In the genomic region with DNA sequence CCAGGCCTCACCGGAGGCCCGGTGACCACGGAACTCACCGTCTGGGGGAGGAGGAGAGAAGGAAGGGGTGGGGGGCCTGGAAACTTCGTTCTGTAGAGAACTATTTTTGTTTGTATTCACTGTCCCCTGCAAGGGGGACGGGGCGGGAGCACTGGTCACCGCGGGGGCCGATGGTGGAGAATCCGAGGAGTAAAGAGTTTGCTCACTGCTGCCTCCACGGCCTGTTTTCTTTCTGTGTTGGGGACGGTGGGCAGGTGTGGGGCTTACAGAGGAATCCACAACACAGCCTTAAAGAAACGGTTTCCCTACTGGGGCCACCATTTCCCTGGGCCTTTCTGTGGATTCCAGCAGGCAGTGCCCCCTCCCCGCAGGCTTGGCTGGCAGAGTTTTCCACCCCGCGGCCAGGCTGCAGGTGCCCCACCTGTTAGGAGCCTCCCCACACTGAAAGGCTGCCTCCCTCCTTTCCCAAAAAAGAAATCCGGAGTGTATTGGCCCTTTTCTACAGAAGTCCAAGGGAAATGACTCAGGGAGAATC, we compare ENCODE assay signal across 8 cellular contexts.
DNase-seq lines count a peak whose midpoint lies in the region; ATAC-seq and TF ChIP-seq lines count a peak whose summit lies in the region.

No MANE protein-coding gene starts in this region.

- H3K27me3 ChIP-seq in DOHH2 (ENCODE audit: control insufficient read depth, low read length) (peaks cover 56% of the 10 kb centered on the region), NT2/D1 (ENCODE audit: insufficient read depth, insufficient read length) (peaks cover 37% of the 10 kb centered on the region)

- peak overlapping the region; percentile 74 for H3K9ac ChIP-seq in NT2/D1 (ENCODE audit: insufficient read length, low read depth)

- H3K27ac ChIP-seq in DOHH2 (ENCODE audit: low read depth, low read length), result no peak overlapping the region

- H3K9me3 Mint-ChIP-seq in effector memory CD8-positive, alpha-beta T cell, result no peaks in the 10 kb centered on the region
- H3K9me3 Mint-ChIP-seq in osteocyte (ENCODE audit: unreplicated experiment), result no peaks in the 10 kb centered on the region

- H3F3A ChIP-seq in DOHH2 (ENCODE audit: control insufficient read depth, insufficient read depth), result no peaks in the 10 kb centered on the region

- H3K4me3 ChIP-seq in DOHH2 (ENCODE audit: low read length) (peak overlapping the region; percentile 76), NT2/D1 (ENCODE audit: insufficient read length, low read depth) (peak overlapping the region; percentile 63)

- peaks cover 10% of the 10 kb centered on the region for H3K36me3 Mint-ChIP-seq in effector memory CD8-positive, alpha-beta T cell (ENCODE audit: insufficient read depth)
- H3K36me3 Mint-ChIP-seq in osteocyte (ENCODE audit: unreplicated experiment), result no peaks in the 10 kb centered on the region

- H3K36me3 ChIP-seq in DOHH2 (ENCODE audit: control insufficient read depth, low read length) (no peaks in the 10 kb centered on the region), NT2/D1 (ENCODE audit: insufficient read depth, insufficient read length, low read length) (no peaks in the 10 kb centered on the region)

- DNase-seq in NT2/D1 (ENCODE audit: low read depth, low spot score), result no peak
- DNase-seq in effector memory CD8-positive, alpha-beta T cell, result no peak
- no peak for DNase-seq in osteocyte (ENCODE audit: extremely low spot score, unreplicated experiment)
- no peak for DNase-seq in SHP77 treated with DMSO at 0.1 percent for 48 hours (lab: John Stamatoyannopoulos, UW)
- no peak for DNase-seq in NCI-H2107 treated with DMSO at 0.1 percent for 48 hours (lab: John Stamatoyannopoulos, UW; ENCODE audit: unreplicated experiment)

- TF ChIP-seq CTCF in DOHH2 (IDR thresholded peaks at IDR 0.05; ENCODE audit: low read depth, low read length, poor library complexity, severe bottlenecking) (no peak), osteocyte (IDR thresholded peaks at IDR 0.05) (no peak)

- peaks cover 20% of the 10 kb centered on the region for H3K4me1 ChIP-seq in DOHH2 (ENCODE audit: control insufficient read depth, low read length)
- peaks cover 29% of the 10 kb centered on the region for H3K4me1 ChIP-seq in NT2/D1 (ENCODE audit: insufficient read depth, insufficient read length)

- no peak for ATAC-seq in effector memory CD8-positive, alpha-beta T cell (replicated peaks)
- ATAC-seq in HG03025 (IDR thresholded peaks at IDR 0.05; ENCODE audit: low FRiP score, unreplicated experiment) (no peak), HG03442 (IDR thresholded peaks at IDR 0.05; ENCODE audit: unreplicated experiment) (no peak)

- H3K9me2 ChIP-seq in DOHH2 (replicated peaks; ENCODE audit: control insufficient read depth, low read length), result no peaks in the 10 kb centered on the region

- H3K9me3 ChIP-seq in DOHH2 (ENCODE audit: control insufficient read depth, insufficient read depth, low read length), result no peaks in the 10 kb centered on the region
- H3K9me3 ChIP-seq in NT2/D1 (ENCODE audit: insufficient read depth, low read length), result no peaks in the 10 kb centered on the region

- peak overlapping the region; percentile 83 to 94 for H3K27ac Mint-ChIP-seq in effector memory CD8-positive, alpha-beta T cell
- no peak overlapping the region for H3K27ac Mint-ChIP-seq in osteocyte (ENCODE audit: unreplicated experiment)

- H3K4me3 Mint-ChIP-seq in effector memory CD8-positive, alpha-beta T cell, result peak overlapping the region; percentile 87 to 100
- peak overlapping the region; percentile 93 for H3K4me3 Mint-ChIP-seq in osteocyte (ENCODE audit: unreplicated experiment)

- H4K20me1 ChIP-seq in DOHH2 (ENCODE audit: control insufficient read depth, insufficient read depth, low read depth, low read length), result no peaks in the 10 kb centered on the region

- peaks cover 9 to 23% of the 10 kb centered on the region in 2 donors for H3K27me3 Mint-ChIP-seq in effector memory CD8-positive, alpha-beta T cell
- peaks cover 6% of the 10 kb centered on the region for H3K27me3 Mint-ChIP-seq in osteocyte (ENCODE audit: unreplicated experiment)

- no peaks in the 10 kb centered on the region for H3K79me2 ChIP-seq in DOHH2 (ENCODE audit: control insufficient read depth, low read length)

- peaks cover 10 to 12% of the 10 kb centered on the region in 2 donors for H3K4me1 Mint-ChIP-seq in effector memory CD8-positive, alpha-beta T cell (ENCODE audit: low read depth in 2 of 2)
- peaks cover 41% of the 10 kb centered on the region for H3K4me1 Mint-ChIP-seq in osteocyte (ENCODE audit: unreplicated experiment)

- H3K4me2 ChIP-seq in DOHH2 (ENCODE audit: low read length), result peak overlapping the region; percentile 98
